Comparison of ENCODE assay signal across 10 cellular contexts in the genomic region with DNA sequence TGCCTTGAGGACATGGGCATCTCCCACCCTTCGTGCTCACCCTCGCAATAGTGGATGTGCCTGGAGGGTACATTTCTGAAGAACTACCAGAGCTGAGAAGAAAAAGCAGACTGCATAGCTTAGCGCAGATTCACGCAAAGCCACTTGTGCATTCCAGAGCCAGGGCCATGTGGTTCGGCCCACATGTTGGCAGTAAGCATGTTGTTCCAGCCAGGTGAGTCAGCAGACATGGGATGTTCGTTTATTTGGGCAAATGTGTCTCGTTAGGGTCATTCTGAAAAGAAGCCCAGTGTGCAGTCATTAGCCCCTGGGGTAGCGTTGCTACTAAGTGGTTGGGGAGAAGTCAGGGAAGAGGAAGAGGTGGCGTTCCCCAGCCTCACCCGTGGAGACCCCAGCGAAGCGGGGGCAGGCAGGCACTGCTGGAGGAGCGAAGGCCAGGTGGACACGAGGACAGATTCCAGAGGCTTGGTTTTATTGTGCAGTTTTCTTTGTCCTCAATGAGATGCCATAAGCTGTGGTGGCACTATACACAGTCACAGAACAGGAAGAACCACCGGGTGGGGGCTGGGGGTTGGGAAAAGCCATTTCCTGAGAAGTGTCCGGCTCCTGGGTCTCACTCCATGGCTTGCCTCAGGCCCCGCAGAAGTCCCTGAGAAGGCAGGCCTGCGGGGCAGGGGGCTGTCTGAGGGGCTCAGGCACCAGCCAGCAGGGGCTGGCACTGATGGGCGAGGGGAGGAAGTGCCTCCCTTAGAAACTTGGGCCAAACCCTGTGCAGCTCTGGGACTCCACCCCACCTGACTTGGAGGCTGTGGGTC. TPM values are rescaled to one million over a fixed set of nuclear protein-coding genes. Genes with fewer than 3 reads are reported as not detected.
DNase-seq lines count a peak whose midpoint lies in the region; ATAC-seq and TF ChIP-seq lines count a peak whose summit lies in the region.
"Had no signal": no experiment of that assay in that cellular context is flagged by ENCODE, and none has a peak within 500 bp of the region (broad histone marks: within the 10 kb centered on the region; RNA-seq: fewer than 3 reads in every experiment).

No MANE protein-coding gene starts in this region.

- H3K27ac ChIP-seq in CD4-positive, alpha-beta T cell (ENCODE audit: low read depth, low read length) = no peak overlapping the region

- H3K27me3 Mint-ChIP-seq in CD4-positive, alpha-beta T cell = peaks cover 45% of the 10 kb centered on the region

- no peak overlapping the region for H3K27ac Mint-ChIP-seq in CD4-positive, alpha-beta T cell
- H3K27ac Mint-ChIP-seq: progenitor cell of endocrine pancreas had no signal

- CTCF ChIA-PET in CD4-positive, alpha-beta T cell (lab: Charles Lee) = no interaction called here

- no peaks in the 10 kb centered on the region for H3K9me3 Mint-ChIP-seq in CD4-positive, alpha-beta T cell

- H3K4me1 Mint-ChIP-seq in CD4-positive, alpha-beta T cell (ENCODE audit: low read depth) = peaks cover 14% of the 10 kb centered on the region

- DNase-seq in GM04504 (ENCODE audit: low read depth) = peak; percentile 85
- peak; percentile 62 for DNase-seq in T1000 (lab: John Stamatoyannopoulos, UW)
- peak; percentile 97 for DNase-seq in fibroblast of mammary gland (ENCODE audit: low read depth)
- DNase-seq in skeletal muscle cell (ENCODE audit: low read depth) = peak; percentile 72
- no peak for DNase-seq in ureter (ENCODE audit: low spot score)
- DNase-seq in CD4-positive, alpha-beta T cell = no peak
- no peak for DNase-seq in activated naive CD4-positive, alpha-beta T cell (lab: John Stamatoyannopoulos, UW)
- DNase-seq: DMS53 had no signal

- intact Hi-C loops in CD4-positive, alpha-beta T cell (cut with DNase I, micrococcal nuclease) = no loop called here

- no peak for TF ChIP-seq CTCF in fibroblast of mammary gland (conservative IDR thresholded peaks at IDR 0.05; ENCODE audit: control insufficient read depth, insufficient read depth, low read depth, low read length)
- no peak for TF ChIP-seq CTCF in CD4-positive, alpha-beta T cell (IDR thresholded peaks at IDR 0.05)

- H3K36me3 Mint-ChIP-seq in CD4-positive, alpha-beta T cell (ENCODE audit: low read depth) = no peaks in the 10 kb centered on the region

- no peak for ATAC-seq in HG02798 (IDR thresholded peaks at IDR 0.05; ENCODE audit: poor library complexity, unreplicated experiment)
- no peak for ATAC-seq in CD4-positive, alpha-beta T cell (ENCODE audit: poor library complexity)

- H3K4me3 ChIP-seq in fibroblast of mammary gland (ENCODE audit: control insufficient read depth, low read depth, low read length) (no peak overlapping the region), skeletal muscle cell (ENCODE audit: low read depth, low read length) (no peak overlapping the region)

- POLR2A ChIA-PET in CD4-positive, alpha-beta T cell (lab: Charles Lee) = no interaction called here

- no peak overlapping the region for H3K4me3 Mint-ChIP-seq in CD4-positive, alpha-beta T cell

- no peaks in the 10 kb centered on the region for H3K9me3 ChIP-seq in CD4-positive, alpha-beta T cell (ENCODE audit: control insufficient read depth, low read length)

- H3K27me3 ChIP-seq in CD4-positive, alpha-beta T cell (ENCODE audit: control insufficient read depth, insufficient read depth, low read length) = peaks cover 29% of the 10 kb centered on the region

RNA-seq across cellular contexts. Expression of gene THY1, which starts 5.0 kb away (rescaled TPM):
- 4.5 TPM for total RNA-seq in ureter
- not detected for total RNA-seq in CD4-positive, alpha-beta T cell

RNA-seq across cellular contexts. Expression of gene USP2, which starts 36.4 kb away (rescaled TPM):
- total RNA-seq in ureter = 4.8 TPM
- 1 to 10 TPM; 2.0 to 2.6 TPM for total RNA-seq in CD4-positive, alpha-beta T cell

Comparison
In these comparisons a context has a peak if more than half of its experiments do, and no peak if none do; other contexts are left out.
1. DNase-seq: peak in GM04504 (single experiment), T1000 (single experiment), fibroblast of mammary gland (single experiment) and skeletal muscle cell (single experiment); none in ureter (single experiment), CD4-positive, alpha-beta T cell (0 of 10) and activated naive CD4-positive, alpha-beta T cell (0 of 4).